In the genomic region with DNA sequence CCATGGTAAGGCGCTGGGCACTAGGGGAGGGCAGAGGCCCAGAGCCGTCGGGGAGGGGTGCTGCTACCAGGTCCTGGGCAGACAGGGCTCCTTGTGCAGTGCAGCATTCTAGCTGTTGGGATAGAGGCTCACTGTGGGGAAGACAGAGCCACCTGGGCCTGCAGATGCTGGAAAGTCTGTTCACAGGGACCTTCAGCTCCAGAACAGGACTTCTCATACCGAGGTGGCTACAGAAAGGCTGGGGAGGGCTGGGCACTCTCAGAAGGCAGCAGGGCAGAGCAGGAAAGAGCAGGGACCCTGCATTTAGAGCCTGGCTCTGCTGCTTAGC, we compare ENCODE assay signal across 19 cellular contexts. TPM values are rescaled to one million over a fixed set of nuclear protein-coding genes. Genes with fewer than 3 reads are reported as not detected.
DNase-seq lines count a peak whose midpoint lies in the region; ATAC-seq and TF ChIP-seq lines count a peak whose summit lies in the region.
"Had no signal": no experiment of that assay in that cellular context is flagged by ENCODE, and none has a peak within 500 bp of the region (broad histone marks: within the 10 kb centered on the region; RNA-seq: fewer than 3 reads in every experiment).

No MANE protein-coding gene starts in this region.

- H3K4me1 Mint-ChIP-seq in activated naive CD4-positive, alpha-beta T cell treated with anti-CD3 and anti-CD28 coated beads for 36 hours (ENCODE audit: low read depth) = peaks cover 48% of the 10 kb centered on the region
- H3K4me1 Mint-ChIP-seq in central memory CD8-positive, alpha-beta T cell = peaks cover 30% of the 10 kb centered on the region

- H3K36me3 ChIP-seq in Panc1 (ENCODE audit: control insufficient read depth, insufficient read depth, low read length) (no peaks in the 10 kb centered on the region; the same call in 1 of the 2 replicates), sigmoid colon (peaks cover 0 to 66% (median 7%) of the 10 kb centered on the region in 4 donors)

- H3K27ac ChIP-seq in Panc1 (ENCODE audit: low read length) = no peak overlapping the region
- no peak overlapping the region for H3K27ac ChIP-seq in sigmoid colon
- H3K27ac ChIP-seq: testis had no signal

- no peak for TF ChIP-seq EP300 in sigmoid colon (IDR thresholded peaks at IDR 0.05)

- no peak overlapping the region for H3K4me3 ChIP-seq in Panc1 (ENCODE audit: low read depth in 2 of 2, low read length in 2 of 2)
- H3K4me3 ChIP-seq in sigmoid colon = no peak overlapping the region
- H3K4me3 ChIP-seq: testis had no signal

- 0 out of 2 replicates have a peak, but pooled peaks have one; percentile 11 for ATAC-seq in Panc1
- no peak for ATAC-seq in central memory CD8-positive, alpha-beta T cell (replicated peaks; ENCODE audit: extremely low read depth, poor library complexity, severe bottlenecking)
- ATAC-seq in HG03457 (IDR thresholded peaks at IDR 0.05; ENCODE audit: unreplicated experiment) = no peak
- ATAC-seq in HG02870 (IDR thresholded peaks at IDR 0.05; ENCODE audit: unreplicated experiment) = no peak

- POLR2A ChIA-PET in Panc1 (lab: Charles Lee) = interaction anchor here (1.0 kb wide), 1 partner anchor 47 kb away, joined by 3 read pairs; no protein-coding TSS in a partner anchor

- H3K36me3 Mint-ChIP-seq in activated naive CD4-positive, alpha-beta T cell treated with anti-CD3 and anti-CD28 coated beads for 36 hours (ENCODE audit: low read depth) = peaks cover 31% of the 10 kb centered on the region
- H3K36me3 Mint-ChIP-seq in central memory CD8-positive, alpha-beta T cell (ENCODE audit: insufficient read depth) = peaks cover 21% of the 10 kb centered on the region

- in situ Hi-C loops in Panc1 (cut with HindIII; ENCODE audit: low pct_unique_long_range_greater_than_20kb, low sequenced_read_pairs) = no loop called here

- intact Hi-C loops in activated naive CD4-positive, alpha-beta T cell treated with anti-CD3 and anti-CD28 coated beads for 36 hours (cut with micrococcal nuclease) = no loop called here
- intact Hi-C loops in Panc1 (cut with micrococcal nuclease; ENCODE audit: unreplicated experiment) = no loop called here
- intact Hi-C loops in sigmoid colon (cut with DNase I) = no loop called here

- H3K27me3 Mint-ChIP-seq in activated naive CD4-positive, alpha-beta T cell treated with anti-CD3 and anti-CD28 coated beads for 36 hours (ENCODE audit: low read depth) = no peaks in the 10 kb centered on the region
- H3K27me3 Mint-ChIP-seq in central memory CD8-positive, alpha-beta T cell = no peaks in the 10 kb centered on the region

- no peak for DNase-seq in activated naive CD4-positive, alpha-beta T cell treated with anti-CD3 and anti-CD28 coated beads for 36 hours
- DNase-seq in activated naive CD4-positive, alpha-beta T cell treated with anti-CD3 and anti-CD28 coated beads, Interleukin-2, amount 50 U/mL, for 16 hours = no peak
- DNase-seq in Panc1 (ENCODE audit: low read depth, low spot score) (no peak), sigmoid colon (peak; percentile 49), NOMO-1 (lab: John Stamatoyannopoulos, UW; ENCODE audit: unreplicated experiment in 2 of 2) (no peak)
- DNase-seq in central memory CD8-positive, alpha-beta T cell (ENCODE audit: low spot score in 2 of 2) = no peak
- DNase-seq: activated CD4-positive, alpha-beta T cell treated with anti-CD3 and anti-CD28 coated beads, Interleukin-2, amount 50 U/mL, for 4 hours; cerebellar nuclear complex; endodermal cell; glutamatergic neuron; HCEC 1CT; NCI-H187; NCI-H2227 treated with DMSO at 0.1 percent for 48 hours; NCI-H82; stimulated activated CD4-positive, alpha-beta T cell treated with anti-CD3 and anti-CD28 coated beads, Interleukin-12 subunit alpha, Interleukin-12 subunit beta, amount 100 ng/mL, for 4 hours; testis had no signal

- peak overlapping the region; percentile 38 for H3K27ac Mint-ChIP-seq in activated naive CD4-positive, alpha-beta T cell treated with anti-CD3 and anti-CD28 coated beads for 36 hours
- peak overlapping the region; percentile 99 for H3K27ac Mint-ChIP-seq in central memory CD8-positive, alpha-beta T cell (ENCODE audit: low read depth)
- H3K27ac Mint-ChIP-seq: endodermal cell had no signal

- no peak overlapping the region for H3K4me3 Mint-ChIP-seq in activated naive CD4-positive, alpha-beta T cell treated with anti-CD3 and anti-CD28 coated beads for 36 hours
- H3K4me3 Mint-ChIP-seq in central memory CD8-positive, alpha-beta T cell = no peak overlapping the region
- H3K4me3 Mint-ChIP-seq: endodermal cell had no signal

- no peaks in the 10 kb centered on the region for H3K9me3 Mint-ChIP-seq in activated naive CD4-positive, alpha-beta T cell treated with anti-CD3 and anti-CD28 coated beads for 36 hours
- H3K9me3 Mint-ChIP-seq in central memory CD8-positive, alpha-beta T cell = no peaks in the 10 kb centered on the region
- H3K9me3 Mint-ChIP-seq: endodermal cell had no signal

- TF ChIP-seq CTCF in Panc1 (IDR thresholded peaks at IDR 0.05) = no peak
- no peak for TF ChIP-seq CTCF in sigmoid colon (IDR thresholded peaks at IDR 0.05)

- BruUV-seq in Panc1 (replicated peaks; lab: Mats Ljungman, UMichigan) = no TSS peak

- CTCF ChIA-PET in activated naive CD4-positive, alpha-beta T cell treated with anti-CD3 and anti-CD28 coated beads for 36 hours (lab: Charles Lee) = no interaction called here
- CTCF ChIA-PET in Panc1 (lab: Charles Lee) = no interaction called here

- H3K4me1 ChIP-seq in Panc1 (ENCODE audit: control insufficient read depth, insufficient read depth, low read length) (peaks cover 5% of the 10 kb centered on the region; the same call in 1 of the 2 replicates), sigmoid colon (no peaks in the 10 kb centered on the region)
- H3K4me1 ChIP-seq: testis had no signal

- H3K27me3 ChIP-seq in Panc1 (ENCODE audit: control insufficient read depth, insufficient read depth, low read length) (no peaks in the 10 kb centered on the region), sigmoid colon (no peaks in the 10 kb centered on the region)
- H3K27me3 ChIP-seq: testis had no signal

- no peaks in the 10 kb centered on the region for H3K9me3 ChIP-seq in Panc1 (ENCODE audit: control insufficient read depth, insufficient read depth, low read depth, low read length)
- no peaks in the 10 kb centered on the region for H3K9me3 ChIP-seq in sigmoid colon
- H3K9me3 ChIP-seq: testis had no signal

- 88 to 89% methylated on average over 4 of the region's 4 CpGs for WGBS in sigmoid colon, 2 donors

- TF ChIP-seq POLR2A in sigmoid colon (IDR thresholded peaks at IDR 0.05) = no peak

RNA-seq across cellular contexts. Expression of gene DNPH1, which starts 7.5 kb away (rescaled TPM):
- 10 to 100 TPM; 59.7 to 59.8 TPM for total RNA-seq in activated naive CD4-positive, alpha-beta T cell treated with anti-CD3 and anti-CD28 coated beads for 36 hours
- 67.3 TPM for total RNA-seq in Panc1 (2021; ENCODE audit: unreplicated experiment)
- 194 TPM for polyA plus RNA-seq in Panc1 (2012; ENCODE audit: insufficient read length)
- total RNA-seq in sigmoid colon = 10 to 100 TPM; 32.1 to 96.0 (median 90.3) TPM
- 100 to 1,000 TPM; 155 to 188 (median 163) TPM for polyA plus RNA-seq in sigmoid colon

RNA-seq across cellular contexts. Expression of gene TTBK1, which starts 21.5 kb away (rescaled TPM):
- under 1 TPM in 1 of 2 experiments, not detected in 1; 0.02 TPM for total RNA-seq in activated naive CD4-positive, alpha-beta T cell treated with anti-CD3 and anti-CD28 coated beads for 36 hours
- total RNA-seq in Panc1 (2021; ENCODE audit: unreplicated experiment) (0.10 TPM), sigmoid colon (under 1 TPM in 3 of 4 donors, not detected in 1; under 0.01 to 0.55 (median 0.27) TPM)
- polyA plus RNA-seq in Panc1 (2012; ENCODE audit: insufficient read length) = 0.07 TPM
- under 1 TPM; under 0.01 to 0.41 (median 0.23) TPM for polyA plus RNA-seq in sigmoid colon
- polyA plus RNA-seq: fibroblast of lung had no signal

RNA-seq across cellular contexts. Expression of gene CUL9, which starts 39.7 kb away (rescaled TPM):
- total RNA-seq in activated naive CD4-positive, alpha-beta T cell treated with anti-CD3 and anti-CD28 coated beads for 36 hours = 10 to 100 TPM; 43.1 to 49.3 TPM
- total RNA-seq in Panc1 (2021; ENCODE audit: unreplicated experiment) (54.3 TPM), sigmoid colon (10 to 100 TPM; 21.7 to 49.6 (median 31.9) TPM)
- polyA plus RNA-seq in Panc1 (2012; ENCODE audit: insufficient read length) = 41.2 TPM
- 10 to 100 TPM in 2 of 3 donors, 1 to 10 TPM in 1; 5.1 to 32.9 (median 12.6) TPM for polyA plus RNA-seq in sigmoid colon

RNA-seq across cellular contexts. Expression of gene SRF, which starts 50.7 kb away (rescaled TPM):
- total RNA-seq in activated naive CD4-positive, alpha-beta T cell treated with anti-CD3 and anti-CD28 coated beads for 36 hours = 10 to 100 TPM; 27.8 to 28.2 TPM
- total RNA-seq in Panc1 (2021; ENCODE audit: unreplicated experiment) (48.9 TPM), sigmoid colon (10 to 100 TPM; 64.2 to 96.9 (median 89.1) TPM)
- polyA plus RNA-seq in Panc1 (2012; ENCODE audit: insufficient read length) = 60.8 TPM
- 10 to 100 TPM; 12.6 to 31.2 (median 13.9) TPM for polyA plus RNA-seq in sigmoid colon
